ENCODE assay signal across 20 cellular contexts in genomic region chr4:67286724-67287123, GRCh38.
"Had no signal": no experiment of that assay in that cellular context is flagged by ENCODE, and none has a peak within 500 bp of the region (broad histone marks: within the 10 kb centered on the region; RNA-seq: fewer than 3 reads in every experiment).

No MANE protein-coding gene starts in this region.

- H3K27ac Mint-ChIP-seq: memory B cell, mesothelial cell of epicardium had no signal

- H3K4me3 Mint-ChIP-seq: immature natural killer cell, memory B cell, mesothelial cell of epicardium had no signal

- H3K36me3 Mint-ChIP-seq: immature natural killer cell, memory B cell, mesothelial cell of epicardium had no signal

- DNase-seq: hippocampal formation, hypothalamus, immature natural killer cell, islet precursor cell, kidney, kidney glomerular epithelial cell, left cardiac atrium, left colon, left ventricle myocardium inferior, left ventricle myocardium superior, lower lobe of right lung, mammary epithelial cell, mesenchymal stem cell, mesendoderm, midbrain, mucosa of descending colon had no signal

- ATAC-seq: left cardiac atrium, left colon, left lobe of liver, left lung, left ventricle myocardium superior, mucosa of descending colon had no signal

- H3K4me1 Mint-ChIP-seq: immature natural killer cell, memory B cell had no signal
